8 cellular contexts compared by ENCODE assay signal in the genomic region with DNA sequence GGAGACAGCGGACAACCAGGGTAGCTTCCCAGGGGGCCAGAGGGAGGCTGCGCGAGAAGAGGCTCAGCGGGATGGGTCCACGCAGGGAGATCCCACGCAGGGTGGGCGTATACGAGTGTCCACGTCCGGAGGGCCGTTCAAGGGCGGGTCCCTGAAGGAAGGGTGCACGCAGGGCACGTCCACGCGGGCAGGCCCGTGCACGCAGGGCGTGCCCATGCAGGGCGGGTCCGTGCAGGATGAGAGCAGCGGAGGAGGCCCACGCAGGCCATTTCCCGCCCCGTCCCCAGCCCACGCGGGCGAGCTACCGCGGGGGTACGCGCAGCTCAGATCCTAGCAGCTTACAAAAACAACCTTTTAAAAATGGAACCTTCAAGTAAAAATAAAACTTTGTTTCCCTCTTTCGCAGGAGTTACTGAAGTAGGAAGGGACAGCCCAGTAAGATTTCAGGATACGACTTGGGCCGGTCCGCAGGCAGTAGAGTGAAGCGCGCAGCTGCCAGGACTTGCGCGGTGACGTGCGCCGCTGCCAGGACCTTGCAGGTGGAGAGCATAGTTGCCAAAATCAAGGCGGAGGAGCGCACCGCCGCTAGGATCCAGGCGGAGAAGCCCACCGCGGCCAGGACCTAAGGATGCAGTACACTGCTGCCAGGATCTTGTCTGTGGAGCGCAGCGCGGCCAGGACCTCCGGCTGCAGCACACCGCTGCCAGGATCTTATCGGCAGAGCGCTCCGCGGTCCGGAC. TPM values are rescaled to one million over a fixed set of nuclear protein-coding genes. Genes with fewer than 3 reads are reported as not detected.
A peak's percentile ranks its signal among the peaks of the same experiment; 100 is the strongest.
DNase-seq lines count a peak whose midpoint lies in the region; ATAC-seq and TF ChIP-seq lines count a peak whose summit lies in the region.

No MANE protein-coding gene starts in this region.

- DNase-seq in Ammon's horn (ENCODE audit: low spot score) (peak; percentile 89), NCI-H510A treated with DMSO at 0.1 percent for 48 hours (lab: John Stamatoyannopoulos, UW) (peak; percentile 95), coronary artery (ENCODE audit: low spot score) (peak; percentile 89), left lung (peak; percentile 76 to 94)
- peak; percentile 85 for DNase-seq in activated CD4-positive, alpha-beta T cell treated with anti-CD3 and anti-CD28 coated beads for 48 hours
- peak; percentile 77 for DNase-seq in stimulated activated CD4-positive, alpha-beta T cell treated with anti-CD3 and anti-CD28 coated beads, Interleukin-4, amount 100 ng/mL, for 1 hour

- H3K4me3 ChIP-seq in coronary artery (peak overlapping the region; percentile 93), left lung (peak overlapping the region; percentile 68 to 75)

- intact Hi-C loops in left lung (cut with DNase I) = no loop called here

- ATAC-seq in GM19025 (IDR thresholded peaks at IDR 0.05; ENCODE audit: low read depth, unreplicated experiment) (peak; percentile 50), HG03280 (IDR thresholded peaks at IDR 0.05; ENCODE audit: unreplicated experiment) (peak; percentile 53), left lung (peak; percentile 86)

- TF ChIP-seq CTCF in coronary artery (IDR thresholded peaks at IDR 0.05) (no peak), left lung (IDR thresholded peaks at IDR 0.05) (no peak)

- H3K27ac ChIP-seq in coronary artery (peak overlapping the region; percentile 97 to 99), left lung (peak overlapping the region; percentile 99 to 100)

- H3K27me3 ChIP-seq in left lung = no peaks in the 10 kb centered on the region

- no peaks in the 10 kb centered on the region for H3K9me3 ChIP-seq in left lung

- peaks cover 6 to 35% of the 10 kb centered on the region in 2 donors for H3K4me1 ChIP-seq in left lung

- peaks cover 0 to 21% of the 10 kb centered on the region in 2 donors for H3K36me3 ChIP-seq in left lung

RNA-seq across cellular contexts. Expression of a gene that starts 0.4 kb away (rescaled TPM):
- total RNA-seq in left lung = 100 to 1,000 TPM in 1 of 2 donors, 10 to 100 TPM in 1; 84.5 to 103 TPM

Comparison
In these comparisons a context has a peak if more than half of its experiments do, and no peak if none do; other contexts are left out.
1. Peak in every context shown above with its lines: DNase-seq, ATAC-seq, H3K4me3 ChIP-seq and H3K27ac ChIP-seq.